In the genomic region with DNA sequence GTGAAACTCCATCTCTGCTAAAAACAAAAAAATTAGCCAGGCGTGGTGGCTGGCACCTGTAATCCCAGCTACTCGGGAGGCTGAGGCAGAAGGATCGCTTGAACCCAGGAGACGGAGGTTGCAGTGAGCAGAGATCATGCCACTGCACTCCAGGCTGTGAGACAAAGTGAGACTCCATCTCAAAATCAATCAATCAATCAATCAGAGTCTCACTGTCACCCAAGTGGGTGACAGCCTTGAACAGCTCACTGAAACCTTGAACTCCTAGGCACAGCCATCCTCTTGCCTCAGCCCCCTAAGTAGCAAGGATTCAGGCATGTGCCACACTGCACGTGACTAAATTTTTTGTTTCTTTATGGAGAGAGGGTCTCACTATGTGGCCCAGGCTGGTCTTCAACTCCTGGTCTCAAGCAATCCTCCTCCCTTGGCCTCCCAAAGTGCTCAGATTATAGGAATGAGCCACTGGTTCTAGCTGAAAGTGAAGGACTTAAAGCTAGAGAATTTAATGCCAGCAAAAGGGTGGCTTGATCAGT, we compare ENCODE assay signal across 11 cellular contexts. TPM values are rescaled to one million over a fixed set of nuclear protein-coding genes. Genes with fewer than 3 reads are reported as not detected.
A peak's percentile ranks its signal among the peaks of the same experiment; 100 is the strongest.
DNase-seq lines count a peak whose midpoint lies in the region; ATAC-seq, FAIRE-seq and TF ChIP-seq lines count a peak whose summit lies in the region.
"Had no signal": no experiment of that assay in that cellular context is flagged by ENCODE, and none has a peak within 500 bp of the region (broad histone marks: within the 10 kb centered on the region; RNA-seq: fewer than 3 reads in every experiment).

No MANE protein-coding gene starts in this region.

- H3K4me1 ChIP-seq in BLaER1 treated with 17β-estradiol and CSF1 and Interleukin-3, amounts not matched to agents 10 nM and 100 nM = peaks cover 80 to 98% (median 95%) of the 10 kb centered on the region in 10 experiments
- H3K4me1 ChIP-seq in HEK293 (ENCODE audit: control insufficient read depth, insufficient read depth, low read length) (0 out of 2 replicates have a peak, but pooled peaks cover 4% of the 10 kb centered on the region), endothelial cell of umbilical vein (ENCODE audit: control insufficient read depth, extremely low read depth, insufficient read depth, low read length) (peaks cover 9% of the 10 kb centered on the region), rectal smooth muscle tissue (ENCODE audit: control insufficient read depth, insufficient read depth, low read length) (peaks cover 19% of the 10 kb centered on the region), mucosa of descending colon (ENCODE audit: low read depth) (peaks cover 42% of the 10 kb centered on the region)

- dilution Hi-C loops in endothelial cell of umbilical vein (cut with MboI; ENCODE audit: extremely low pct_ligation_motif_present, low sequenced_read_pairs) = no loop called here

- H3K9me1 ChIP-seq in endothelial cell of umbilical vein (replicated peaks; ENCODE audit: control insufficient read depth, extremely low read depth, insufficient read depth, low read length) = no peaks in the 10 kb centered on the region

- H3K36me3 ChIP-seq in BLaER1 treated with 17β-estradiol and CSF1 and Interleukin-3, amounts not matched to agents 10 nM and 100 nM = peaks cover 17 to 64% (median 49%) of the 10 kb centered on the region in 11 experiments; a peak in 21 of 22 replicates
- H3K36me3 ChIP-seq in HEK293 (ENCODE audit: control insufficient read depth in 2 of 2, insufficient read depth in 1 of 2, low read length in 2 of 2) (peaks cover 0 to 16% of the 10 kb centered on the region in 2 experiments; a peak in 2 of 3 replicates), endothelial cell of umbilical vein (ENCODE audit: control insufficient read depth in 2 of 2, extremely low read depth in 1 of 2, insufficient read depth in 2 of 2, low read length in 2 of 2) (peaks cover 0 to 2% of the 10 kb centered on the region in 2 experiments), rectal smooth muscle tissue (ENCODE audit: control insufficient read depth, insufficient read depth, low read length) (no peaks in the 10 kb centered on the region), mucosa of descending colon (ENCODE audit: low read depth) (no peaks in the 10 kb centered on the region)

- no TSS peak for BruUV-seq in endothelial cell of umbilical vein (replicated peaks; lab: Mats Ljungman, UMichigan)

- DNase-seq in endothelial cell of umbilical vein (ENCODE audit: low read depth, low spot score) (no peak), DMS114 treated with DMSO at 0.1 percent for 48 hours (lab: John Stamatoyannopoulos, UW; ENCODE audit: unreplicated experiment) (no peak), mucosa of descending colon (no peak), ACHN (no peak)
- DNase-seq: DMS 273 treated with DMSO at 0.1 percent for 48 hours, NCI-H2107 had no signal

- H2AFZ ChIP-seq in endothelial cell of umbilical vein (ENCODE audit: low read depth, low read length) = no peak overlapping the region

- intact Hi-C loops in endothelial cell of umbilical vein (cut with micrococcal nuclease) = loop anchor here (2.0 to 5.0 kb wide), 2 partner anchors 41 to 60 kb away; no protein-coding TSS in a partner anchor
- intact Hi-C loops in mucosa of descending colon (cut with DNase I, micrococcal nuclease) = no loop called here

- POLR2A ChIA-PET in HEK293 (lab: Yijun Ruan, JAX) = interaction anchor here (1.3 kb wide), 1 partner anchor 62 kb away, joined by 3 read pairs; no protein-coding TSS in a partner anchor
- POLR2A ChIA-PET in endothelial cell of umbilical vein (lab: Charles Lee) = no interaction called here

- CTCF ChIA-PET in HEK293 (lab: Yijun Ruan, JAX) = interaction anchor here (0.7 to 1.3 kb wide), 2 partner anchors 45 to 62 kb away, joined by 5 read pairs; no protein-coding TSS in a partner anchor
- CTCF ChIA-PET in endothelial cell of umbilical vein (lab: Charles Lee) = interaction anchor here (1.4 kb wide), 1 partner anchor 12 kb away, joined by 5 read pairs; no protein-coding TSS in a partner anchor

- FAIRE-seq in endothelial cell of umbilical vein (lab: Jason Lieb, UNC) = no peak
- FAIRE-seq: GM12891 had no signal

- H3K4me3 ChIP-seq in BLaER1 treated with 17β-estradiol and CSF1 and Interleukin-3, amounts not matched to agents 10 nM and 100 nM = no peak overlapping the region
- H3K4me3 ChIP-seq in HEK293 (ENCODE audit: low read depth, low read length) = no peak overlapping the region
- H3K4me3 ChIP-seq in endothelial cell of umbilical vein (replicated peaks in 1 of 3; ENCODE audit: insufficient read depth in 1 of 3, low read depth in 1 of 3, low read length in 3 of 3) = no peak overlapping the region
- H3K4me3 ChIP-seq in rectal smooth muscle tissue (ENCODE audit: low read length) = no peak overlapping the region
- no peak overlapping the region for H3K4me3 ChIP-seq in mucosa of descending colon

- H3K4me2 ChIP-seq in BLaER1 treated with 17β-estradiol and CSF1 and Interleukin-3, amounts not matched to agents 10 nM and 100 nM = peak overlapping the region; percentile 6 to 91 (median 44); a peak in 19 of 22 replicates
- H3K4me2 ChIP-seq in endothelial cell of umbilical vein (ENCODE audit: insufficient read depth, low read length) = no peak overlapping the region

- peak overlapping the region in 8 of 11 experiments; percentile 3 to 46 (median 22); a peak in 5 of 22 replicates for H3K9ac ChIP-seq in BLaER1 treated with 17β-estradiol and CSF1 and Interleukin-3, amounts not matched to agents 10 nM and 100 nM
- H3K9ac ChIP-seq in endothelial cell of umbilical vein (replicated peaks; ENCODE audit: extremely low read depth, insufficient read depth, low read length) = no peak overlapping the region
- no peak overlapping the region for H3K9ac ChIP-seq in rectal smooth muscle tissue (ENCODE audit: low read length)

- H3K27ac ChIP-seq in BLaER1 treated with 17β-estradiol and CSF1 and Interleukin-3, amounts not matched to agents 10 nM and 100 nM = peak overlapping the region in 9 of 11 experiments; percentile 0 to 52 (median 25); a peak in 9 of 22 replicates
- H3K27ac ChIP-seq in HEK293 (ENCODE audit: extremely low read depth, low read depth, low read length) = 0 out of 2 replicates have a peak overlapping the region, but pooled peaks have one; percentile 4
- H3K27ac ChIP-seq in endothelial cell of umbilical vein (ENCODE audit: insufficient read depth, low read depth, low read length) = no peak overlapping the region
- H3K27ac ChIP-seq in rectal smooth muscle tissue (ENCODE audit: low read depth, low read length) = peak overlapping the region; percentile 34

- no peak for ATAC-seq in mucosa of descending colon
- ATAC-seq in GM19328 (IDR thresholded peaks at IDR 0.05; ENCODE audit: unreplicated experiment) = no peak

- no peaks in the 10 kb centered on the region for H3K27me3 ChIP-seq in BLaER1 treated with 17β-estradiol and CSF1 and Interleukin-3, amounts not matched to agents 10 nM and 100 nM
- H3K27me3 ChIP-seq in endothelial cell of umbilical vein (ENCODE audit: control insufficient read depth in 2 of 2, insufficient read depth in 2 of 2, low read length in 2 of 2) (no peaks in the 10 kb centered on the region), rectal smooth muscle tissue (ENCODE audit: control insufficient read depth, insufficient read depth, low read length) (no peaks in the 10 kb centered on the region)

- no peak for TF ChIP-seq POLR2A in endothelial cell of umbilical vein (IDR thresholded peaks at IDR 0.05; ENCODE audit: low read depth, low read length)

- H4K20me1 ChIP-seq in BLaER1 treated with 17β-estradiol and CSF1 and Interleukin-3, amounts not matched to agents 10 nM and 100 nM = peaks cover 100% of the 10 kb centered on the region in 11 experiments
- H4K20me1 ChIP-seq in endothelial cell of umbilical vein (replicated peaks; ENCODE audit: control insufficient read depth, extremely low read depth, insufficient read depth, low read length) = peaks cover 27% of the 10 kb centered on the region

- peaks cover 98% of the 10 kb centered on the region for H3K79me2 ChIP-seq in endothelial cell of umbilical vein (ENCODE audit: control insufficient read depth, insufficient read depth, low read length)

- no peak for TF ChIP-seq CTCF in HEK293 (tag by site-specific recombination; IDR thresholded peaks at IDR 0.05)
- no peak for TF ChIP-seq CTCF in endothelial cell of umbilical vein (IDR thresholded peaks at IDR 0.05; ENCODE audit: extremely low read depth in 1 of 2, insufficient read depth in 1 of 2, low read depth in 1 of 2, low read length in 2 of 2)
- no peak for TF ChIP-seq CTCF in mucosa of descending colon (IDR thresholded peaks at IDR 0.05)

- H3K9me3 ChIP-seq in BLaER1 treated with 17β-estradiol and CSF1 and Interleukin-3, amounts not matched to agents 10 nM and 100 nM (replicated peaks in 1 of 11) = no peaks in the 10 kb centered on the region
- H3K9me3 ChIP-seq in HEK293 (ENCODE audit: control insufficient read depth, insufficient read depth, low read depth, low read length) (no peaks in the 10 kb centered on the region), endothelial cell of umbilical vein (replicated peaks; ENCODE audit: control insufficient read depth, insufficient read depth, low read length) (no peaks in the 10 kb centered on the region), mucosa of descending colon (no peaks in the 10 kb centered on the region)

- in situ Hi-C loops in ACHN (cut with HindIII; ENCODE audit: low pct_ligation_motif_present, low pct_unique_long_range_greater_than_20kb, low sequenced_read_pairs) = no loop called here

TF ChIP-seq in HEK293, 187 proteins besides CTCF, POLR2A, EP300 and RAD21 (continues in another document):
- TF ChIP-seq ZNF354C (tag by site-specific recombination; IDR thresholded peaks at IDR 0.05; ENCODE audit: borderline replicate concordance, low read depth) = no peak

TF ChIP-seq in endothelial cell of umbilical vein, 7 proteins besides CTCF, POLR2A, EP300 and RAD21 (continues in another document):
- TF ChIP-seq JUN (IDR thresholded peaks at IDR 0.05; ENCODE audit: borderline replicate concordance, insufficient read depth, insufficient read length, low read depth) (no peak), MYC (IDR thresholded peaks at IDR 0.05; ENCODE audit: low read depth, low read length) (no peak)
- TF ChIP-seq, protein P1, sequence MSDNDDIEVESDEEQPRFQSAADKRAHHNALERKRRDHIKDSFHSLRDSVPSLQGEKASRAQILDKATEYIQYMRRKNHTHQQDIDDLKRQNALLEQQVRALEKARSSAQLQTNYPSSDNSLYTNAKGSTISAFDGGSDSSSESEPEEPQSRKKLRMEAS (IDR thresholded peaks at IDR 0.05; ENCODE audit: insufficient read depth, insufficient read length) = no peak

RNA-seq across cellular contexts. Expression of gene GNB1, which starts 44.4 kb away (rescaled TPM):
- total RNA-seq in endothelial cell of umbilical vein (519 and 529 TPM in 2 replicates), mucosa of descending colon (100 to 1,000 TPM; 314 to 329 (median 318) TPM)
- polyA plus RNA-seq in endothelial cell of umbilical vein = 460 and 501 TPM in 2 replicates
- 434 and 501 TPM in 2 replicates for polyA plus RNA-seq in endothelial cell of umbilical vein (2011; cell fraction: cytosol; rRNA removed)
- polyA plus RNA-seq in endothelial cell of umbilical vein (2011; cell fraction: nucleus; rRNA removed) = 332 and 347 TPM in 2 replicates
- 344 and 385 TPM in 2 replicates for polyA plus RNA-seq in endothelial cell of umbilical vein (2012)
- polyA minus RNA-seq in endothelial cell of umbilical vein = 661 and 736 TPM in 2 replicates
- 141 TPM for polyA minus RNA-seq in endothelial cell of umbilical vein (2011; cell fraction: cytosol; rRNA and poly(A)+ RNA removed)
- 164 and 199 TPM in 2 replicates for polyA minus RNA-seq in endothelial cell of umbilical vein (2011; cell fraction: nucleus; rRNA and poly(A)+ RNA removed)

Comparison
In these comparisons a context has a peak if more than half of its experiments do, and no peak if none do; other contexts are left out.
1. H3K9ac ChIP-seq: peak in BLaER1 treated with 17β-estradiol and CSF1 and Interleukin-3, amounts not matched to agents 10 nM and 100 nM (8 of 11); none in endothelial cell of umbilical vein (single experiment) and rectal smooth muscle tissue (single experiment).